In the genomic region with DNA sequence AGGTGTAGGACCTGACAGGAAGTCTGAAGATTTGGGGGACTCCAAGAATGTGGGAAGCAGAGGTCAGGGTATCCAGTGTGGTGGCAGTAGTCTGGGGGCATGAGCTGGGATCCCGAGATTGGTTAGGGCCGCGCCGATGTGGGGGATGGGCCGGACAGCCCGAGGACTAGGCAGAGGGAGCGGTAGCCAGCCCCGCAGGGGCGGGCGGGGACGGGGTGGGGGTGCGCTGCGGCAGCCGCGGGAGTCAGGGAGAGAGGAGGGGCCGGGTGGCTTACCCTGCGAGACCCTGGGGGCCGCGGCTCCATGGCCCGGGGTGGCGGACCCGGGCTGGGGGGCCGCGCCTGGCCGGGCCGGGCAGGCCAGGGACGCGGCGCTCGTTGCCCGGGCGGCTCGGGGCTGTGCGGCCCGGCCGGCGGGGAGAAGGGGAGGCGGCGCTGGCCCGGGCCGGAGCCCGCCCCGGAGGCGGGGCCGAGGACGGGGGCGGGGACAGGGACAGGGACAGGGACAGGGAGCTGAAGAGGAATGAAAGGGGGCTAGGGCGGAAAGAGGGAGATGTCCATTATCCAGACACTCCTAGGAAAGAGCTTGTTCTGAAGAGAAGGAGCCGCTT, we compare ENCODE assay signal across 9 cellular contexts. TPM values are rescaled to one million over a fixed set of nuclear protein-coding genes. Genes with fewer than 3 reads are reported as not detected.
A peak's percentile ranks its signal among the peaks of the same experiment; 100 is the strongest.
DNase-seq lines count a peak whose midpoint lies in the region; FAIRE-seq and TF ChIP-seq lines count a peak whose summit lies in the region.
"Had no signal": no experiment of that assay in that cellular context is flagged by ENCODE, and none has a peak within 500 bp of the region (broad histone marks: within the 10 kb centered on the region; RNA-seq: fewer than 3 reads in every experiment).

No MANE protein-coding gene starts in this region.

- DNase-seq in NCI-H1105 treated with DMSO at 0.1 percent for 48 hours (lab: John Stamatoyannopoulos, UW) (peak; percentile 14), NCI-H1105 (lab: John Stamatoyannopoulos, UW) (no peak), NCI-H510A treated with DMSO at 0.1 percent for 48 hours (lab: John Stamatoyannopoulos, UW) (peak; percentile 49), breast epithelium (ENCODE audit: low spot score in 2 of 2) (no peak), kidney (peak; percentile 86), GOT3 (lab: John Stamatoyannopoulos, UW) (no peak), SKM-1 (lab: John Stamatoyannopoulos, UW; ENCODE audit: unreplicated experiment) (no peak)

- H3K4me1 ChIP-seq in breast epithelium = no peaks in the 10 kb centered on the region
- peaks cover 7% of the 10 kb centered on the region in 2 donors for H3K4me1 ChIP-seq in kidney (ENCODE audit: control insufficient read depth in 1 of 2, insufficient read depth in 1 of 2, low read depth in 1 of 2, low read length in 2 of 2)
- peaks cover 34% of the 10 kb centered on the region for H3K4me1 ChIP-seq in stomach smooth muscle (ENCODE audit: control insufficient read depth, insufficient read depth, low read length)

- no peak for TF ChIP-seq POLR2A in breast epithelium (IDR thresholded peaks at IDR 0.05)

- intact Hi-C loops in breast epithelium (cut with DNase I; ENCODE audit: low total_unique reads) = no loop called here
- intact Hi-C loops in kidney (cut with DNase I) = loop anchor here (10.0 kb wide), 1 partner anchor 154 kb away; no protein-coding TSS in a partner anchor

- no peak for TF ChIP-seq CTCF in breast epithelium (IDR thresholded peaks at IDR 0.05)
- no peak for TF ChIP-seq CTCF in kidney (IDR thresholded peaks at IDR 0.05; ENCODE audit: borderline replicate concordance, extremely low read depth, insufficient read depth)

- no peak for FAIRE-seq in kidney (lab: Jason Lieb, UNC)

- no peaks in the 10 kb centered on the region for H3K27me3 ChIP-seq in breast epithelium
- no peaks in the 10 kb centered on the region for H3K27me3 ChIP-seq in stomach smooth muscle (ENCODE audit: control insufficient read depth in 1 of 2, insufficient read depth in 2 of 2, low read length in 2 of 2)

- peak overlapping the region; percentile 70 to 81 for H3K27ac ChIP-seq in breast epithelium
- H3K27ac ChIP-seq in kidney (ENCODE audit: low read depth in 2 of 2, low read length in 2 of 2) = peak overlapping the region in 1 of 2 donors; percentile 30
- peak overlapping the region; percentile 60 for H3K27ac ChIP-seq in stomach smooth muscle (ENCODE audit: low read length)

- peak overlapping the region; percentile 45 to 71 for H3K9ac ChIP-seq in kidney (ENCODE audit: low read length in 2 of 2)
- peak overlapping the region; percentile 68 to 76 for H3K9ac ChIP-seq in stomach smooth muscle (ENCODE audit: low read length in 2 of 2)

- H3K4me3 ChIP-seq in breast epithelium = peak overlapping the region; percentile 54 to 73 (median 54)
- peak overlapping the region; percentile 75 to 77 for H3K4me3 ChIP-seq in kidney (ENCODE audit: low read length in 2 of 2)
- peak overlapping the region; percentile 63 to 85 for H3K4me3 ChIP-seq in stomach smooth muscle (ENCODE audit: low read length in 2 of 2)

- H3K9me3 ChIP-seq in breast epithelium (no peaks in the 10 kb centered on the region), kidney (ENCODE audit: control insufficient read depth in 1 of 2, low read length in 2 of 2) (no peaks in the 10 kb centered on the region), stomach smooth muscle (ENCODE audit: control insufficient read depth in 2 of 2, low read length in 2 of 2) (no peaks in the 10 kb centered on the region)

- H3K36me3 ChIP-seq in breast epithelium (no peaks in the 10 kb centered on the region), kidney (ENCODE audit: control insufficient read depth in 1 of 2, insufficient read depth in 2 of 2, low read length in 2 of 2) (no peaks in the 10 kb centered on the region), stomach smooth muscle (ENCODE audit: control insufficient read depth in 2 of 2, insufficient read depth in 2 of 2, low read length in 2 of 2) (no peaks in the 10 kb centered on the region)

RNA-seq across cellular contexts. Expression of gene ZNF385A, which starts 5.6 kb away (rescaled TPM):
- total RNA-seq in breast epithelium (10 to 100 TPM in 2 of 3 donors, 1 to 10 TPM in 1; 8.9 to 18.4 (median 10.5) TPM), kidney (16.6 TPM)
- 10.2 TPM for polyA plus RNA-seq in kidney (ENCODE audit: insufficient read depth, low read depth, low replicate concordance)

RNA-seq across cellular contexts. Expression of gene GPR84, which starts 14.6 kb away (rescaled TPM):
- total RNA-seq in breast epithelium (under 1 TPM in 1 of 3 donors, not detected in 2; 0.44 TPM), kidney (1.7 TPM)
- not detected for polyA plus RNA-seq in kidney (ENCODE audit: insufficient read depth, low read depth, low replicate concordance)
- total RNA-seq: CD4-positive, CD25-positive, alpha-beta regulatory T cell had no signal
- polyA plus RNA-seq: CD4-positive, CD25-positive, alpha-beta regulatory T cell had no signal

RNA-seq across cellular contexts. Expression of gene ITGA5, which starts 40.2 kb away (rescaled TPM):
- total RNA-seq in breast epithelium (100 to 1,000 TPM in 1 of 3 donors, 10 to 100 TPM in 2; 30.4 to 135 (median 81.9) TPM), kidney (65.6 TPM)
- 11.4 TPM for polyA plus RNA-seq in kidney (ENCODE audit: insufficient read depth, low read depth, low replicate concordance)

RNA-seq across cellular contexts. Expression of gene COPZ1, which starts 54.0 kb away (rescaled TPM):
- 100 to 1,000 TPM in 1 of 3 donors, 10 to 100 TPM in 2; 70.9 to 109 (median 90.1) TPM for total RNA-seq in breast epithelium
- 141 TPM for total RNA-seq in kidney
- polyA plus RNA-seq in kidney (ENCODE audit: insufficient read depth, low read depth, low replicate concordance) = 181 TPM

Comparison
In these comparisons a context has a peak if more than half of its experiments do, and no peak if none do; other contexts are left out.
1. DNase-seq: peak in NCI-H1105 treated with DMSO at 0.1 percent for 48 hours (single experiment), NCI-H510A treated with DMSO at 0.1 percent for 48 hours (single experiment) and kidney (single experiment); none in NCI-H1105 (single experiment), breast epithelium (0 of 2), GOT3 (single experiment) and SKM-1 (single experiment).
2. Peak in every context shown above with its lines, with median percentiles within 50 percentile points of each other: H3K4me3 ChIP-seq.